1 cellular context compared by ENCODE assay signal in genomic region chr1:94884101-94884875, GRCh38.
TF ChIP-seq lines count a peak whose summit lies in the region.

No MANE protein-coding gene starts in this region.

TF ChIP-seq in HepG2, 621 proteins besides CTCF, POLR2A, EP300 and RAD21 (continued from another document and continues in another):
- no peak for TF ChIP-seq GRHL1 (CRISPR knock-in tag; conservative IDR thresholded peaks at IDR 0.05)
- no peak for TF ChIP-seq PHF20 (CRISPR knock-in tag; IDR thresholded peaks at IDR 0.05)
- no peak for TF ChIP-seq CCAR2 (optimal IDR thresholded peaks at IDR 0.05; ENCODE audit: low read depth, low read length)
- no peak for TF ChIP-seq ZNF276 (CRISPR knock-in tag; IDR thresholded peaks at IDR 0.05; ENCODE audit: low read depth)
- no peak for TF ChIP-seq NFE2 (CRISPR knock-in tag; IDR thresholded peaks at IDR 0.05)
- no peak for TF ChIP-seq ZBTB4 (CRISPR knock-in tag; IDR thresholded peaks at IDR 0.05; ENCODE audit: borderline replicate concordance)
- no peak for TF ChIP-seq MAFF (IDR thresholded peaks at IDR 0.05; ENCODE audit: low read depth, low read length)
- no peak for TF ChIP-seq SIN3A (IDR thresholded peaks at IDR 0.05; ENCODE audit: borderline replicate concordance, low read depth, low read length)
- no peak for TF ChIP-seq ZNF274 (CRISPR knock-in tag; IDR thresholded peaks at IDR 0.05)
- no peak for TF ChIP-seq ZNF329 (CRISPR knock-in tag; IDR thresholded peaks at IDR 0.05; ENCODE audit: low read depth)
- no peak for TF ChIP-seq STAT5B (CRISPR knock-in tag; IDR thresholded peaks at IDR 0.05)
- no peak for TF ChIP-seq NBN (conservative IDR thresholded peaks at IDR 0.05)
- no peak for TF ChIP-seq NR3C1 (CRISPR knock-in tag; IDR thresholded peaks at IDR 0.05)
- TF ChIP-seq MED13 (CRISPR knock-in tag; IDR thresholded peaks at IDR 0.05) = no peak
- TF ChIP-seq ZNF746 (CRISPR knock-in tag; IDR thresholded peaks at IDR 0.05) = no peak
- 0 out of 2 replicates have a peak, but pooled peaks have one; percentile 31 for TF ChIP-seq ZFY (CRISPR knock-in tag; IDR thresholded peaks at IDR 0.05)
- no peak for TF ChIP-seq NCOA1 (CRISPR knock-in tag; IDR thresholded peaks at IDR 0.05)
- TF ChIP-seq SPEN (CRISPR knock-in tag; IDR thresholded peaks at IDR 0.05; ENCODE audit: low read depth) = no peak
- TF ChIP-seq RNF219 (CRISPR knock-in tag; IDR thresholded peaks at IDR 0.05) = no peak
- TF ChIP-seq ARID2 (CRISPR knock-in tag; IDR thresholded peaks at IDR 0.05; ENCODE audit: borderline replicate concordance) = no peak
- TF ChIP-seq CEBPB (IDR thresholded peaks at IDR 0.05; ENCODE audit: borderline replicate concordance, low read depth, low read length) = no peak
- TF ChIP-seq ZNF383 (CRISPR knock-in tag; IDR thresholded peaks at IDR 0.05; ENCODE audit: borderline replicate concordance) = no peak
- no peak for TF ChIP-seq HMGXB4 (CRISPR knock-in tag; IDR thresholded peaks at IDR 0.05; ENCODE audit: borderline replicate concordance in 1 of 2, low read depth in 1 of 2)
- TF ChIP-seq SMYD3 (CRISPR knock-in tag; IDR thresholded peaks at IDR 0.05) = no peak
- TF ChIP-seq MAF1 (CRISPR knock-in tag; IDR thresholded peaks at IDR 0.05; ENCODE audit: borderline replicate concordance) = no peak
- no peak for TF ChIP-seq ZNF574 (CRISPR knock-in tag; IDR thresholded peaks at IDR 0.05)
- TF ChIP-seq BHLHE40 (IDR thresholded peaks at IDR 0.05; ENCODE audit: low read length) = no peak
- TF ChIP-seq REPIN1 (CRISPR knock-in tag; IDR thresholded peaks at IDR 0.05; ENCODE audit: borderline replicate concordance, low read depth) = no peak
- no peak for TF ChIP-seq HIC2 (CRISPR knock-in tag; IDR thresholded peaks at IDR 0.05; ENCODE audit: low read depth)
- TF ChIP-seq ZNF441 (CRISPR knock-in tag; IDR thresholded peaks at IDR 0.05; ENCODE audit: borderline replicate concordance) = no peak
- no peak for TF ChIP-seq ZNF780A (CRISPR knock-in tag; IDR thresholded peaks at IDR 0.05)
- 0 out of 2 replicates have a peak, but pooled peaks have one; percentile 15 for TF ChIP-seq ZBED4 (CRISPR knock-in tag; IDR thresholded peaks at IDR 0.05; ENCODE audit: borderline replicate concordance)
- 0 out of 2 replicates have a peak, but pooled peaks have one; percentile 57 for TF ChIP-seq ZNF33B (CRISPR knock-in tag; IDR thresholded peaks at IDR 0.05)
- TF ChIP-seq E2F5 (CRISPR knock-in tag; conservative IDR thresholded peaks at IDR 0.05) = no peak
- peak; percentile 58; the same call in 1 of the 2 replicates for TF ChIP-seq ZFX (CRISPR knock-in tag; IDR thresholded peaks at IDR 0.05; ENCODE audit: low read depth)
- no peak for TF ChIP-seq ZNF333 (CRISPR knock-in tag; IDR thresholded peaks at IDR 0.05; ENCODE audit: borderline replicate concordance)
- TF ChIP-seq PHF8 (CRISPR knock-in tag; IDR thresholded peaks at IDR 0.05) = no peak
- TF ChIP-seq AKAP8 (CRISPR knock-in tag; IDR thresholded peaks at IDR 0.05) = no peak
- TF ChIP-seq TSC22D2 (CRISPR knock-in tag; IDR thresholded peaks at IDR 0.05; ENCODE audit: borderline replicate concordance) = no peak
- no peak for TF ChIP-seq NCOA5 (CRISPR knock-in tag; IDR thresholded peaks at IDR 0.05)
- TF ChIP-seq ZFP36 (IDR thresholded peaks at IDR 0.05; ENCODE audit: borderline replicate concordance, low read depth, low read length, partially characterized antibody) = no peak
- 0 out of 2 replicates have a peak, but pooled peaks have one; percentile 55 for TF ChIP-seq PRMT3 (CRISPR knock-in tag; IDR thresholded peaks at IDR 0.05; ENCODE audit: borderline replicate concordance, low read depth)
- TF ChIP-seq ZNF335 (CRISPR knock-in tag; IDR thresholded peaks at IDR 0.05) = no peak
- TF ChIP-seq FOXC1 (CRISPR knock-in tag; IDR thresholded peaks at IDR 0.05; ENCODE audit: borderline replicate concordance) = no peak
